Comparison of ENCODE assay signal across 7 cellular contexts in the genomic region with DNA sequence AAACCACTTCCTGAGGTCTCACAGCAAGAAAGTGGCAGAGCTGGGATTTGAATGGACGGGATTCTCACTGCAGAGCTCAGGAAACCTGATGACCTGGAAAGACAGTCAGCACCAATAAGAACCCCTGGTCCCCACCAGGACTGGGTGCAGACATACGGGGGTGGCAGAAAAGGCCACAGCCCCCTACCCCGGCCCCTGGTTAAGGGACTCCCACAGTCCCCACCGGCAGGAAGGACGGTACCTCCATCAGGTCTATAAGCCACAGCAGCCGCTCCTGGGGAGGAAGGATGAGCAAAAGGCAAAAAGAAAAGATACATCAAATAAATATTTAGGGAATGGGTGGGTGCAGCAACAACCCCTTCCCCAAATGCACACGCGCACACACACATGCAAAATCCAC.
"Had no signal": no experiment of that assay in that cellular context is flagged by ENCODE, and none has a peak within 500 bp of the region (broad histone marks: within the 10 kb centered on the region; RNA-seq: fewer than 3 reads in every experiment).

No MANE protein-coding gene starts in this region.

- DNase-seq: GM23248, GOT3, H9, HCEC 1CT had no signal

- H3K27ac ChIP-seq: GM23248, HL-60 had no signal

- H2AFZ ChIP-seq: GM23248 had no signal

- H3K9me3 Mint-ChIP-seq: H9, IgD-negative memory B cell had no signal

- H3K27me3 Mint-ChIP-seq: IgD-negative memory B cell had no signal

- H3K9ac ChIP-seq: GM23248 had no signal

- H3K4me3 Mint-ChIP-seq: H9, IgD-negative memory B cell had no signal

- ATAC-seq: HepG2 had no signal

- H3K4me3 ChIP-seq: GM23248 had no signal
